12 cellular contexts compared by ENCODE assay signal in genomic region chr3:172279191-172279640, GRCh38.
DNase-seq lines count a peak whose midpoint lies in the region; ATAC-seq and TF ChIP-seq lines count a peak whose summit lies in the region.
"Had no signal": no experiment of that assay in that cellular context is flagged by ENCODE, and none has a peak within 500 bp of the region (broad histone marks: within the 10 kb centered on the region; RNA-seq: fewer than 3 reads in every experiment).

No MANE protein-coding gene starts in this region.

- H3K4me1 ChIP-seq in RWPE2 (ENCODE audit: insufficient read depth, poor library complexity, severe bottlenecking): peaks cover 31% of the 10 kb centered on the region
- peaks cover 5 to 34% of the 10 kb centered on the region in 2 donors for H3K4me1 ChIP-seq in left lung
- no peaks in the 10 kb centered on the region for H3K4me1 ChIP-seq in thymus (ENCODE audit: control insufficient read depth, insufficient read depth, low read length)

- H3K27ac Mint-ChIP-seq in activated naive CD4-positive, alpha-beta T cell treated with anti-CD3 and anti-CD28 coated beads, Interleukin-2, amount 50 U/mL, for 72 hours: no peak overlapping the region

- ATAC-seq in RWPE2 (ENCODE audit: low read depth) (no peak; the same call in 2 of the 3 replicates), left lung (peak; percentile 84)
- ATAC-seq in activated naive CD4-positive, alpha-beta T cell treated with anti-CD3 and anti-CD28 coated beads, Interleukin-2, amount 50 U/mL, for 72 hours: no peak
- ATAC-seq: mucosa of descending colon had no signal

- H3K4me3 ChIP-seq in RWPE2 (ENCODE audit: severe bottlenecking) (no peak overlapping the region), left lung (no peak overlapping the region), thymus (ENCODE audit: low read length) (no peak overlapping the region)
- H3K4me3 ChIP-seq: mucosa of descending colon had no signal

- H3K27me3 ChIP-seq in RWPE2 (ENCODE audit: insufficient read depth, poor library complexity, severe bottlenecking): no peaks in the 10 kb centered on the region
- H3K27me3 ChIP-seq in left lung: no peaks in the 10 kb centered on the region
- H3K27me3 ChIP-seq in thymus (ENCODE audit: control insufficient read depth, insufficient read depth): no peaks in the 10 kb centered on the region

- H3K9me3 ChIP-seq in RWPE2 (ENCODE audit: severe bottlenecking): no peaks in the 10 kb centered on the region
- H3K9me3 ChIP-seq in left lung: no peaks in the 10 kb centered on the region
- H3K9me3 ChIP-seq in thymus (ENCODE audit: control insufficient read depth): no peaks in the 10 kb centered on the region
- H3K9me3 ChIP-seq: mucosa of descending colon had no signal

- WGBS in thymus: 95% methylated on average over 5 of the region's 5 CpGs

- DNase-seq in NCI-H2171 treated with DMSO at 0.1 percent for 48 hours (lab: John Stamatoyannopoulos, UW) (peak; percentile 52), NCI-H2171 (lab: John Stamatoyannopoulos, UW) (no peak), RWPE2 (ENCODE audit: low spot score) (no peak), left lung (no peak)
- DNase-seq in stimulated activated CD4-positive, alpha-beta T cell treated with anti-CD3 and anti-CD28 coated beads, Interleukin-4, amount 100 ng/mL, for 24 hours: no peak
- DNase-seq in stimulated activated CD4-positive, alpha-beta T cell treated with anti-CD3 and anti-CD28 coated beads, Interleukin-1b, Interleukin-23, amount 100 ng/mL, for 48 hours: no peak
- DNase-seq in activated naive CD4-positive, alpha-beta T cell treated with anti-CD3 and anti-CD28 coated beads, Interleukin-2, amount 50 U/mL, for 72 hours (ENCODE audit: low spot score in 2 of 2): no peak
- DNase-seq: GF-D8, glutamatergic neuron, mucosa of descending colon, RPMI8226 had no signal

- H3K9me3 Mint-ChIP-seq in activated naive CD4-positive, alpha-beta T cell treated with anti-CD3 and anti-CD28 coated beads, Interleukin-2, amount 50 U/mL, for 72 hours: no peaks in the 10 kb centered on the region

- H3K27ac ChIP-seq in RWPE2 (ENCODE audit: poor library complexity, severe bottlenecking) (peak overlapping the region; percentile 16), left lung (peak overlapping the region; percentile 38 to 82), thymus (ENCODE audit: low read depth) (peak overlapping the region; percentile 18)

- H3K36me3 ChIP-seq in RWPE2 (ENCODE audit: low read depth): peaks cover 26% of the 10 kb centered on the region
- H3K36me3 ChIP-seq in left lung: peaks cover 0 to 24% of the 10 kb centered on the region in 2 donors
- no peaks in the 10 kb centered on the region for H3K36me3 ChIP-seq in thymus (ENCODE audit: control insufficient read depth, insufficient read depth)

- peaks cover 0 to 4% of the 10 kb centered on the region in 2 donors for H3K36me3 Mint-ChIP-seq in activated naive CD4-positive, alpha-beta T cell treated with anti-CD3 and anti-CD28 coated beads, Interleukin-2, amount 50 U/mL, for 72 hours

- intact Hi-C loops in left lung (cut with DNase I): no loop called here

- TF ChIP-seq CTCF in RWPE2 (IDR thresholded peaks at IDR 0.05; ENCODE audit: poor library complexity, severe bottlenecking) (no peak), left lung (IDR thresholded peaks at IDR 0.05) (no peak)
